In genomic region chr2:129881786-129882396, GRCh38 we compare ENCODE assay signal across 22 cellular contexts.
A peak's percentile ranks its signal among the peaks of the same experiment; 100 is the strongest.
DNase-seq lines count a peak whose midpoint lies in the region; ATAC-seq and TF ChIP-seq lines count a peak whose summit lies in the region.
"Had no signal": no experiment of that assay in that cellular context is flagged by ENCODE, and none has a peak within 500 bp of the region (broad histone marks: within the 10 kb centered on the region; RNA-seq: fewer than 3 reads in every experiment).

No MANE protein-coding gene starts in this region.

- 86 to 88% methylated on average over 1 to 4 of the region's 4 CpGs for whole genome bisulfite sequencing in endodermal cell (ENCODE audit: insufficient coverage in 1 of 2, insufficient read length in 1 of 2), 2 experiments

- H3K27me3 Mint-ChIP-seq in endodermal cell (ENCODE audit: insufficient read depth) (peaks cover 21% of the 10 kb centered on the region), neural crest cell (ENCODE audit: low read depth) (no peaks in the 10 kb centered on the region)
- peaks cover 3% of the 10 kb centered on the region for H3K27me3 Mint-ChIP-seq in activated CD4-positive, alpha-beta T cell treated with anti-CD3 and anti-CD28 coated beads, Interleukin-2, amount 10 ng/mL, durations not matched to agents 24 days and 14 days
- H3K27me3 Mint-ChIP-seq in activated T-cell treated with anti-CD3 and anti-CD28 coated beads, Interleukin-2, amount 50 U/mL, for 72 hours (ENCODE audit: low read depth), result no peaks in the 10 kb centered on the region

- DNase-seq in endodermal cell, result peak; percentile 21
- no peak for DNase-seq in neural crest cell (ENCODE audit: low read depth, low spot score)
- no peak for DNase-seq in stimulated activated effector memory CD8-positive, alpha-beta T cell treated with anti-CD3 and anti-CD28 coated beads, Interleukin-12 subunit alpha, Interleukin-12 subunit beta, amount 100 ng/mL, for 72 hours (ENCODE audit: low spot score in 2 of 2)
- DNase-seq in OCI-M2 (lab: John Stamatoyannopoulos, UW; ENCODE audit: unreplicated experiment), result no peak
- DNase-seq in activated CD4-positive, alpha-beta T cell treated with anti-CD3 and anti-CD28 coated beads, Interleukin-2, amount 10 ng/mL, durations not matched to agents 24 days and 14 days, result no peak
- DNase-seq in activated T-cell treated with anti-CD3 and anti-CD28 coated beads, Interleukin-2, amount 50 U/mL, for 48 hours, result no peak
- no peak for DNase-seq in activated T-cell treated with anti-CD3 and anti-CD28 coated beads, Interleukin-2, amount 50 U/mL, for 72 hours
- DNase-seq: 8988T; ACHN; AML-193; BE2C; CD4-positive, alpha-beta T cell; CD8-positive, alpha-beta memory T cell; DMS 273 treated with DMSO at 0.1 percent for 48 hours; DMS79; EL; GOT3; HFFc6 had no signal

- no peaks in the 10 kb centered on the region for H3K9me3 ChIP-seq in endodermal cell (ENCODE audit: control insufficient read depth, low read length)
- H3K9me3 ChIP-seq: A549; BE2C; BLaER1 treated with 17β-estradiol and CSF1 and Interleukin-3, amounts not matched to agents 10 nM and 100 nM; HAP-1 had no signal

- no peak overlapping the region for H3K4me3 ChIP-seq in endodermal cell (ENCODE audit: low read length)
- H3K4me3 ChIP-seq: A549; BLaER1 treated with 17β-estradiol and CSF1 and Interleukin-3, amounts not matched to agents 10 nM and 100 nM; HAP-1 had no signal

- no peak overlapping the region for H3K27ac ChIP-seq in endodermal cell (ENCODE audit: low read depth, low read length)
- H3K27ac ChIP-seq: A549; BLaER1 treated with 17β-estradiol and CSF1 and Interleukin-3, amounts not matched to agents 10 nM and 100 nM had no signal

- H3K9me3 Mint-ChIP-seq in endodermal cell (no peaks in the 10 kb centered on the region), neural crest cell (no peaks in the 10 kb centered on the region)
- no peaks in the 10 kb centered on the region for H3K9me3 Mint-ChIP-seq in stimulated activated effector memory CD8-positive, alpha-beta T cell treated with anti-CD3 and anti-CD28 coated beads, Interleukin-12 subunit alpha, Interleukin-12 subunit beta, amount 100 ng/mL, for 72 hours
- no peaks in the 10 kb centered on the region for H3K9me3 Mint-ChIP-seq in activated CD4-positive, alpha-beta T cell treated with anti-CD3 and anti-CD28 coated beads, Interleukin-2, amount 10 ng/mL, durations not matched to agents 24 days and 14 days
- H3K9me3 Mint-ChIP-seq in activated T-cell treated with anti-CD3 and anti-CD28 coated beads, Interleukin-2, amount 50 U/mL, for 72 hours, result no peaks in the 10 kb centered on the region
- H3K9me3 Mint-ChIP-seq: CD14-positive monocyte; CD4-positive, alpha-beta T cell; CD8-positive, alpha-beta memory T cell; HFFc6 had no signal

- peak; percentile 1 for ATAC-seq in stimulated activated effector memory CD8-positive, alpha-beta T cell treated with anti-CD3 and anti-CD28 coated beads, Interleukin-12 subunit alpha, Interleukin-12 subunit beta, amount 100 ng/mL, for 72 hours
- no peak for ATAC-seq in activated T-cell treated with anti-CD3 and anti-CD28 coated beads, Interleukin-2, amount 50 U/mL, for 72 hours (replicated peaks in 1 of 2)
- ATAC-seq: A549 had no signal

- H3K27ac Mint-ChIP-seq in endodermal cell (no peak overlapping the region), neural crest cell (ENCODE audit: unreplicated experiment) (peak overlapping the region; percentile 91)
- no peak overlapping the region for H3K27ac Mint-ChIP-seq in stimulated activated effector memory CD8-positive, alpha-beta T cell treated with anti-CD3 and anti-CD28 coated beads, Interleukin-12 subunit alpha, Interleukin-12 subunit beta, amount 100 ng/mL, for 72 hours
- no peak overlapping the region for H3K27ac Mint-ChIP-seq in activated CD4-positive, alpha-beta T cell treated with anti-CD3 and anti-CD28 coated beads, Interleukin-2, amount 10 ng/mL, durations not matched to agents 24 days and 14 days
- H3K27ac Mint-ChIP-seq in activated T-cell treated with anti-CD3 and anti-CD28 coated beads, Interleukin-2, amount 50 U/mL, for 72 hours, result no peak overlapping the region
- H3K27ac Mint-ChIP-seq: CD14-positive monocyte; CD4-positive, alpha-beta T cell; HFFc6 had no signal

- TF ChIP-seq CTCF in endodermal cell (conservative IDR thresholded peaks at IDR 0.05) (no peak), neural crest cell (conservative IDR thresholded peaks at IDR 0.05) (no peak)

- intact Hi-C loops in activated CD4-positive, alpha-beta T cell treated with anti-CD3 and anti-CD28 coated beads, Interleukin-2, amount 10 ng/mL, durations not matched to agents 24 days and 14 days (cut with micrococcal nuclease), result no loop called here

- H3K4me1 Mint-ChIP-seq in endodermal cell (peaks cover 5% of the 10 kb centered on the region), neural crest cell (peaks cover 10% of the 10 kb centered on the region)
- peaks cover 2% of the 10 kb centered on the region for H3K4me1 Mint-ChIP-seq in stimulated activated effector memory CD8-positive, alpha-beta T cell treated with anti-CD3 and anti-CD28 coated beads, Interleukin-12 subunit alpha, Interleukin-12 subunit beta, amount 100 ng/mL, for 72 hours
- H3K4me1 Mint-ChIP-seq in activated CD4-positive, alpha-beta T cell treated with anti-CD3 and anti-CD28 coated beads, Interleukin-2, amount 10 ng/mL, durations not matched to agents 24 days and 14 days, result peaks cover 2% of the 10 kb centered on the region
- H3K4me1 Mint-ChIP-seq in activated T-cell treated with anti-CD3 and anti-CD28 coated beads, Interleukin-2, amount 50 U/mL, for 72 hours (ENCODE audit: low read depth), result peaks cover 4% of the 10 kb centered on the region

- no peaks in the 10 kb centered on the region for H3K36me3 Mint-ChIP-seq in endodermal cell (ENCODE audit: low read depth)
- no peaks in the 10 kb centered on the region for H3K36me3 Mint-ChIP-seq in neural crest cell (ENCODE audit: low read depth)
- no peaks in the 10 kb centered on the region for H3K36me3 Mint-ChIP-seq in stimulated activated effector memory CD8-positive, alpha-beta T cell treated with anti-CD3 and anti-CD28 coated beads, Interleukin-12 subunit alpha, Interleukin-12 subunit beta, amount 100 ng/mL, for 72 hours
- no peaks in the 10 kb centered on the region for H3K36me3 Mint-ChIP-seq in activated CD4-positive, alpha-beta T cell treated with anti-CD3 and anti-CD28 coated beads, Interleukin-2, amount 10 ng/mL, durations not matched to agents 24 days and 14 days (ENCODE audit: low read depth)
- no peaks in the 10 kb centered on the region for H3K36me3 Mint-ChIP-seq in activated T-cell treated with anti-CD3 and anti-CD28 coated beads, Interleukin-2, amount 50 U/mL, for 72 hours (ENCODE audit: insufficient read depth in 2 of 2)
- H3K36me3 Mint-ChIP-seq: CD14-positive monocyte had no signal

- peaks cover 3% of the 10 kb centered on the region for H3K4me1 ChIP-seq in endodermal cell (ENCODE audit: control insufficient read depth, insufficient read depth, low read length)
- H3K4me1 ChIP-seq: A549, BE2C, HAP-1 had no signal

- no peak overlapping the region for H3K9ac ChIP-seq in endodermal cell (ENCODE audit: extremely low read depth, low read length, poor library complexity, severe bottlenecking)
- H3K9ac ChIP-seq: BLaER1 treated with 17β-estradiol and CSF1 and Interleukin-3, amounts not matched to agents 10 nM and 100 nM had no signal

- no peaks in the 10 kb centered on the region for H3K27me3 ChIP-seq in endodermal cell (ENCODE audit: control insufficient read depth, insufficient read depth, low read length, poor library complexity, severe bottlenecking)
- H3K27me3 ChIP-seq: BE2C; BLaER1 treated with 17β-estradiol and CSF1 and Interleukin-3, amounts not matched to agents 10 nM and 100 nM had no signal

- H3K36me3 ChIP-seq in endodermal cell (ENCODE audit: control insufficient read depth, insufficient read depth, low read length), result no peaks in the 10 kb centered on the region
- H3K36me3 ChIP-seq: BE2C; BLaER1 treated with 17β-estradiol and CSF1 and Interleukin-3, amounts not matched to agents 10 nM and 100 nM; HAP-1 had no signal

- H3K4me3 Mint-ChIP-seq in endodermal cell, result no peak overlapping the region
- H3K4me3 Mint-ChIP-seq in neural crest cell, result no peak overlapping the region
- no peak overlapping the region for H3K4me3 Mint-ChIP-seq in stimulated activated effector memory CD8-positive, alpha-beta T cell treated with anti-CD3 and anti-CD28 coated beads, Interleukin-12 subunit alpha, Interleukin-12 subunit beta, amount 100 ng/mL, for 72 hours
- no peak overlapping the region for H3K4me3 Mint-ChIP-seq in activated CD4-positive, alpha-beta T cell treated with anti-CD3 and anti-CD28 coated beads, Interleukin-2, amount 10 ng/mL, durations not matched to agents 24 days and 14 days
- H3K4me3 Mint-ChIP-seq in activated T-cell treated with anti-CD3 and anti-CD28 coated beads, Interleukin-2, amount 50 U/mL, for 72 hours, result no peak overlapping the region
- H3K4me3 Mint-ChIP-seq: CD14-positive monocyte; CD8-positive, alpha-beta memory T cell; HFFc6 had no signal
